29 cellular contexts compared by ENCODE assay signal in the genomic region with DNA sequence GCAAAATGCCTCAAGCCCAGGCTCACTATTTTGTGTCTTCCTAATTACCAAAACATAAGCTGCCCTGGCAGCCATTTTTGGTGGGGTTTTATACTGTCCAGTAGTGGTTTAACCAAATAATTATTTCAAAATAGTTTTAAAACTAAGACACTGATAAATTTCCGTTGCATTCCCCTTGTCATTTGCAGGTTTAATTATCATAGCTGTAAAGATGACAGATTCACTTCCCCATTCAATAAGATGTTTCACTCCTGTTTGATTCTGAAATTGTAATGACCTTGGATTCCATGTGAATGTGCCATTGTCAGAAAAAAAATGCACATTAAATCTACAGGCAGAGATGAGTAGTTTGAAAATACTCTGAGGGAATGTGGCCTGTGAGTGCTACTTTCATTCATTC.
DNase-seq lines count a peak whose midpoint lies in the region; ATAC-seq, FAIRE-seq and TF ChIP-seq lines count a peak whose summit lies in the region.
"Had no signal": no experiment of that assay in that cellular context is flagged by ENCODE, and none has a peak within 500 bp of the region (broad histone marks: within the 10 kb centered on the region; RNA-seq: fewer than 3 reads in every experiment).

No MANE protein-coding gene starts in this region.

- no peaks in the 10 kb centered on the region for H3K4me1 Mint-ChIP-seq in activated CD8-positive, alpha-beta T cell treated with anti-CD3 and anti-CD28 coated beads for 36 hours (ENCODE audit: low read depth)
- no peaks in the 10 kb centered on the region for H3K4me1 Mint-ChIP-seq in CD14-positive monocyte
- H3K4me1 Mint-ChIP-seq: CD4-positive, CD25-positive, alpha-beta regulatory T cell; immature natural killer cell; memory B cell had no signal

- no peaks in the 10 kb centered on the region for H3K79me1 ChIP-seq in neuronal stem cell (ENCODE audit: low read depth, low read length)

- TF ChIP-seq POLR2A in H54 (IDR thresholded peaks at IDR 0.05; ENCODE audit: low read depth, low read length), result no peak

- no peaks in the 10 kb centered on the region for H3K36me3 Mint-ChIP-seq in activated CD8-positive, alpha-beta T cell treated with anti-CD3 and anti-CD28 coated beads for 36 hours (ENCODE audit: low read depth)
- H3K36me3 Mint-ChIP-seq in CD14-positive monocyte, result no peaks in the 10 kb centered on the region
- H3K36me3 Mint-ChIP-seq: CD4-positive, CD25-positive, alpha-beta regulatory T cell; immature natural killer cell had no signal

- H3K27me3 Mint-ChIP-seq in activated CD8-positive, alpha-beta T cell treated with anti-CD3 and anti-CD28 coated beads for 36 hours, result no peaks in the 10 kb centered on the region
- peaks cover 0 to 2% (median 0%) of the 10 kb centered on the region in 3 donors for H3K27me3 Mint-ChIP-seq in CD14-positive monocyte (ENCODE audit: low read depth in 3 of 3)
- H3K27me3 Mint-ChIP-seq: memory B cell, progenitor cell of endocrine pancreas had no signal

- no peak for FAIRE-seq in H54 (lab: Jason Lieb, UNC)
- FAIRE-seq: frontal cortex had no signal

- no peak for DNase-seq in smooth muscle cell (lab: John Stamatoyannopoulos, UW; ENCODE audit: unreplicated experiment)
- DNase-seq in H54 (ENCODE audit: insufficient read length, low spot score), result no peak
- DNase-seq in activated CD8-positive, alpha-beta T cell treated with anti-CD3 and anti-CD28 coated beads for 36 hours, result no peak
- DNase-seq in CD14-positive monocyte (ENCODE audit: low spot score), result no peak
- no peak for DNase-seq in neuronal stem cell (ENCODE audit: low spot score)
- DNase-seq: activated CD4-positive, alpha-beta T cell treated with anti-CD3 and anti-CD28 coated beads for 48 hours; activated naive CD4-positive, alpha-beta T cell treated with anti-CD3 and anti-CD28 coated beads, Interleukin-2, amount 50 U/mL, for 16 hours; anterior cingulate cortex; CD4-positive, CD25-positive, alpha-beta regulatory T cell; EL; immature natural killer cell; NCI-H1092 treated with DMSO at 0.1 percent for 48 hours; NCI-H2029 treated with DMSO at 0.1 percent for 48 hours; NCI-H345; NCI-H82 had no signal

- H2AFZ ChIP-seq in smooth muscle cell (ENCODE audit: low read depth), result no peak overlapping the region
- H2AFZ ChIP-seq in neuronal stem cell (ENCODE audit: low read length), result no peak overlapping the region
- H2AFZ ChIP-seq: hepatocyte had no signal

- no peak overlapping the region for H2BK15ac ChIP-seq in neuronal stem cell (ENCODE audit: low read length)

- H3K27me3 ChIP-seq in smooth muscle cell (ENCODE audit: low read depth) (no peaks in the 10 kb centered on the region), neuronal stem cell (ENCODE audit: control insufficient read depth in 3 of 3, insufficient read depth in 3 of 3, low read depth in 1 of 3, low read length in 3 of 3) (no peaks in the 10 kb centered on the region)
- H3K27me3 ChIP-seq: cardiac muscle cell, hepatocyte, upper lobe of left lung had no signal

- H2BK12ac ChIP-seq in neuronal stem cell (ENCODE audit: low read length), result no peak overlapping the region

- H3K4me3 ChIP-seq in smooth muscle cell (no peak overlapping the region), neuronal stem cell (ENCODE audit: low read length in 2 of 2) (no peak overlapping the region)
- H3K4me3 ChIP-seq: cardiac muscle cell, coronary artery, hepatocyte, upper lobe of left lung had no signal

- no peak overlapping the region for H3K4ac ChIP-seq in neuronal stem cell (ENCODE audit: low read length)

- no peaks in the 10 kb centered on the region for H3F3A ChIP-seq in smooth muscle cell (ENCODE audit: low read depth)

- no peak overlapping the region for H3K4me3 Mint-ChIP-seq in activated CD8-positive, alpha-beta T cell treated with anti-CD3 and anti-CD28 coated beads for 36 hours
- no peak overlapping the region for H3K4me3 Mint-ChIP-seq in CD14-positive monocyte
- H3K4me3 Mint-ChIP-seq: CD4-positive, CD25-positive, alpha-beta regulatory T cell; immature natural killer cell; memory B cell; T-helper 2 cell treated with Interferon-gamma antibody and Interleukin-4, amounts not matched to agents 5 μg/mL and 100 μg/mL, for 36 hours had no signal

- H3K4me2 ChIP-seq in smooth muscle cell, result peak overlapping the region; percentile 32
- no peak overlapping the region for H3K4me2 ChIP-seq in neuronal stem cell (ENCODE audit: insufficient read depth, low read length, poor library complexity, severe bottlenecking)
- H3K4me2 ChIP-seq: hepatocyte had no signal

- no peaks in the 10 kb centered on the region for H4K20me1 ChIP-seq in smooth muscle cell (ENCODE audit: low read depth)

- no peak overlapping the region for H3K27ac ChIP-seq in smooth muscle cell (ENCODE audit: low read depth)
- no peak overlapping the region for H3K27ac ChIP-seq in neuronal stem cell (replicated peaks; ENCODE audit: low read length)
- H3K27ac ChIP-seq: cardiac muscle cell, coronary artery, hepatocyte, upper lobe of left lung, VCaP had no signal

- H4K8ac ChIP-seq in neuronal stem cell (ENCODE audit: low read depth, low read length), result no peak overlapping the region

- no peak overlapping the region for H4K91ac ChIP-seq in neuronal stem cell (ENCODE audit: low read depth, low read length, poor library complexity)

- no peak overlapping the region for H3K18ac ChIP-seq in neuronal stem cell (ENCODE audit: low read length)

- no peak overlapping the region for H3K27ac Mint-ChIP-seq in activated CD8-positive, alpha-beta T cell treated with anti-CD3 and anti-CD28 coated beads for 36 hours
- H3K27ac Mint-ChIP-seq in CD14-positive monocyte, result no peak overlapping the region
- H3K27ac Mint-ChIP-seq: CD4-positive, CD25-positive, alpha-beta regulatory T cell; immature natural killer cell; memory B cell; progenitor cell of endocrine pancreas; T-helper 2 cell treated with Interferon-gamma antibody and Interleukin-4, amounts not matched to agents 5 μg/mL and 100 μg/mL, for 36 hours had no signal

- H3K9ac ChIP-seq in smooth muscle cell (ENCODE audit: low read depth) (no peak overlapping the region), neuronal stem cell (ENCODE audit: low read depth, low read length, poor library complexity) (no peak overlapping the region)

- no peak overlapping the region for H3K14ac ChIP-seq in neuronal stem cell (ENCODE audit: low read length)

- ATAC-seq in GM18870 (IDR thresholded peaks at IDR 0.05; ENCODE audit: unreplicated experiment) (peak; percentile 2), GM21515 (IDR thresholded peaks at IDR 0.05; ENCODE audit: unreplicated experiment) (peak; percentile 12), HG03432 (IDR thresholded peaks at IDR 0.05; ENCODE audit: unreplicated experiment) (peak; percentile 1)
- no peak for ATAC-seq in activated CD8-positive, alpha-beta T cell treated with anti-CD3 and anti-CD28 coated beads for 36 hours
- ATAC-seq: esophagus mucosa, sciatic nerve had no signal

- no peak overlapping the region for H2AK5ac ChIP-seq in neuronal stem cell (ENCODE audit: low read depth, low read length)

- no peak overlapping the region for H2BK5ac ChIP-seq in neuronal stem cell (ENCODE audit: low read length)

- H3K36me3 ChIP-seq in smooth muscle cell (ENCODE audit: low read depth) (no peaks in the 10 kb centered on the region), neuronal stem cell (replicated peaks in 1 of 2; ENCODE audit: control insufficient read depth in 2 of 2, insufficient read depth in 2 of 2, low read length in 2 of 2) (no peaks in the 10 kb centered on the region)
- H3K36me3 ChIP-seq: cardiac muscle cell, upper lobe of left lung had no signal

- POLR2A ChIA-PET in activated CD8-positive, alpha-beta T cell treated with anti-CD3 and anti-CD28 coated beads for 36 hours (lab: Charles Lee), result no interaction called here

- no peaks in the 10 kb centered on the region for H3K4me1 ChIP-seq in smooth muscle cell (ENCODE audit: low read depth)
- no peaks in the 10 kb centered on the region for H3K4me1 ChIP-seq in neuronal stem cell (ENCODE audit: control insufficient read depth in 2 of 2, insufficient read depth in 1 of 2, low read depth in 1 of 2, low read length in 2 of 2)
- H3K4me1 ChIP-seq: upper lobe of left lung had no signal

- no peak for TF ChIP-seq CTCF in smooth muscle cell (IDR thresholded peaks at IDR 0.05; ENCODE audit: borderline replicate concordance, insufficient read depth, poor library complexity, severe bottlenecking)
- no peak for TF ChIP-seq CTCF in activated CD8-positive, alpha-beta T cell treated with anti-CD3 and anti-CD28 coated beads for 36 hours (IDR thresholded peaks at IDR 0.05)
- TF ChIP-seq CTCF in CD14-positive monocyte (IDR thresholded peaks at IDR 0.05), result no peak

- WGBS in smooth muscle cell (ENCODE audit: low lambda C conversion rate), result 82% methylated on average over 1 of the region's 1 CpG
- WGBS in neuronal stem cell (ENCODE audit: extremely low coverage in 2 of 2, insufficient read length in 2 of 2, insufficient replicate concordance in 1 of 2), 2 donors, result no CpG with 5 or more reads among the region's 1 CpG

- H3K79me2 ChIP-seq in smooth muscle cell (ENCODE audit: low read depth), result no peaks in the 10 kb centered on the region
- H3K79me2 ChIP-seq: hepatocyte had no signal

- CTCF ChIA-PET in activated CD8-positive, alpha-beta T cell treated with anti-CD3 and anti-CD28 coated beads for 36 hours (lab: Charles Lee), result interaction anchor here (1.1 kb wide), 1 partner anchor 19 kb away, joined by 3 read pairs; no protein-coding TSS in a partner anchor

- H2BK120ac ChIP-seq in neuronal stem cell (ENCODE audit: low read depth, low read length), result no peak overlapping the region

- H3K9me3 Mint-ChIP-seq in activated CD8-positive, alpha-beta T cell treated with anti-CD3 and anti-CD28 coated beads for 36 hours, result no peaks in the 10 kb centered on the region
- no peaks in the 10 kb centered on the region for H3K9me3 Mint-ChIP-seq in CD14-positive monocyte
- H3K9me3 Mint-ChIP-seq: CD4-positive, CD25-positive, alpha-beta regulatory T cell; memory B cell; T-helper 2 cell treated with Interferon-gamma antibody and Interleukin-4, amounts not matched to agents 5 μg/mL and 100 μg/mL, for 36 hours had no signal

- H3K23ac ChIP-seq in neuronal stem cell (ENCODE audit: low read depth, low read length, poor library complexity), result no peak overlapping the region

- intact Hi-C loops in activated CD8-positive, alpha-beta T cell treated with anti-CD3 and anti-CD28 coated beads for 36 hours (cut with micrococcal nuclease), result no loop called here
- intact Hi-C loops in CD14-positive monocyte (cut with micrococcal nuclease), result no loop called here

- H3K9me3 ChIP-seq in smooth muscle cell (replicated peaks; ENCODE audit: low read depth) (no peaks in the 10 kb centered on the region), neuronal stem cell (replicated peaks in 1 of 2; ENCODE audit: control insufficient read depth in 2 of 2, insufficient read depth in 1 of 2, low read depth in 1 of 2, low read length in 2 of 2) (no peaks in the 10 kb centered on the region)
- H3K9me3 ChIP-seq: upper lobe of left lung had no signal
